Comparison of ENCODE assay signal across 25 cellular contexts in the genomic region with DNA sequence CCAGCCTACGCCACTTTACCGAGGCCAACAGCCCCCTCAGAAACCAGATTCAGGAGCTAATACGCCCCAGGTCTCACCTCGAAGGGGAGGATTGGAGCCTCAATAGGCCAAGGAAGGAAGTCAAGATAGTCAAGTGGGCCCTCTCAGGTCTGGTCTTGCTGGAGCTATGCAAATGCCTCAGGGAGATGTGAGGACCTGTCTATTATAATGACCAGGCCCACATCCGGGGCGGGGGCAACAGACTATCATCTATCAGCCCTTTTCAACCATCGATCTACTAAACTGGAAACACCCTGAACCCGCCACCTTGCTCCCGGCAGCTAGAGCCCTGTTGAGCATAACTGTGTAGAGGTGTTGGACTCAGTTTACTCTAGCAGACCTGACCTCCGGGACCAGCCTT. TPM values are rescaled to one million over a fixed set of nuclear protein-coding genes. Genes with fewer than 3 reads are reported as not detected.
"Had no signal": no experiment of that assay in that cellular context is flagged by ENCODE, and none has a peak within 500 bp of the region (broad histone marks: within the 10 kb centered on the region; RNA-seq: fewer than 3 reads in every experiment).

No MANE protein-coding gene starts in this region.

- H3K27me3 ChIP-seq: breast epithelium, colonic mucosa, right lobe of liver, stomach, suprapubic skin, tibial nerve had no signal

- H3K4me3 ChIP-seq: breast epithelium, colonic mucosa, mucosa of descending colon, right lobe of liver, stomach, suprapubic skin, tibial nerve had no signal

- FAIRE-seq: astrocyte, kidney had no signal

- H3K36me3 ChIP-seq: breast epithelium, colonic mucosa, right lobe of liver, stomach, suprapubic skin, tibial nerve had no signal

- H3K27ac ChIP-seq: breast epithelium, colonic mucosa, right lobe of liver, stomach, suprapubic skin, tibial nerve had no signal

- ATAC-seq: activated CD4-positive, alpha-beta T cell treated with anti-CD3 and anti-CD28 coated beads for 36 hours; mucosa of descending colon; right lobe of liver; stimulated activated memory B cell treated with anti-CD40 and anti-IgM and Interleukin-4, amounts not matched to agents 10 μg/mL and 1 μg/mL and 100 μg/mL, for 72 hours had no signal

- H3K9me3 ChIP-seq: breast epithelium, colonic mucosa, mucosa of descending colon, right lobe of liver, stomach, suprapubic skin, tibial nerve had no signal

- H3K4me1 ChIP-seq: breast epithelium, colonic mucosa, tibial nerve had no signal

- DNase-seq: activated B cell treated with CpG ODN at 0.5 μM for 24 hours; activated CD4-positive, alpha-beta memory T cell treated with anti-CD3 and anti-CD28 coated beads for 36 hours; activated CD4-positive, alpha-beta T cell treated with anti-CD3 and anti-CD28 coated beads for 36 hours; activated naive CD4-positive, alpha-beta T cell treated with Interleukin-2 at 50 U/mL for 16 hours; activated naive CD8-positive, alpha-beta T cell treated with anti-CD3 and anti-CD28 coated beads for 36 hours; activated T-cell treated with anti-CD3 and anti-CD28 coated beads, Interleukin-2, amount 50 U/mL, for 48 hours; colonic mucosa; endodermal cell; foreskin melanocyte; kidney; mammary epithelial cell; mucosa of descending colon; occipital lobe; posterior cingulate gyrus; right lobe of liver; stimulated activated CD4-positive, alpha-beta T cell treated with anti-CD3 and anti-CD28 coated beads, Interleukin-1b, Interleukin-23, amount 100 ng/mL, for 48 hours; stomach; T1000 had no signal

RNA-seq across cellular contexts. Expression of gene GSTA3, which starts 12.7 kb away (rescaled TPM):
- total RNA-seq: activated B cell treated with CpG ODN at 0.5 μM for 24 hours; activated CD4-positive, alpha-beta memory T cell treated with anti-CD3 and anti-CD28 coated beads for 36 hours; activated CD4-positive, alpha-beta T cell treated with anti-CD3 and anti-CD28 coated beads for 36 hours; activated naive CD8-positive, alpha-beta T cell treated with anti-CD3 and anti-CD28 coated beads for 36 hours; astrocyte; breast epithelium; colonic mucosa; endodermal cell; epithelial cell of proximal tubule; kidney; mammary epithelial cell; mucosa of descending colon; occipital lobe; right lobe of liver; stomach; tibial nerve had no signal
- polyA plus RNA-seq: mammary epithelial cell, neural cell had no signal
